ENCODE assay signal across 9 cellular contexts in genomic region chr1:170663441-170664282, GRCh38. TPM values are rescaled to one million over a fixed set of nuclear protein-coding genes. Genes with fewer than 3 reads are reported as not detected.
A peak's percentile ranks its signal among the peaks of the same experiment; 100 is the strongest.
DNase-seq lines count a peak whose midpoint lies in the region; ATAC-seq and TF ChIP-seq lines count a peak whose summit lies in the region.
"Had no signal": no experiment of that assay in that cellular context is flagged by ENCODE, and none has a peak within 500 bp of the region (broad histone marks: within the 10 kb centered on the region; RNA-seq: fewer than 3 reads in every experiment).

PRRX1 (plus strand) TSS chr1:170664131; CDS start chr1:170664219, 88 bp downstream.

- POLR2A ChIA-PET in activated CD4-positive, alpha-beta memory T cell treated with anti-CD3 and anti-CD28 coated beads for 36 hours (lab: Charles Lee): no interaction called here
- POLR2A ChIA-PET in activated CD4-positive, alpha-beta memory T cell treated with anti-CD3 and anti-CD28 coated beads, Interleukin-2, amount 10 ng/mL, durations not matched to agents 7 days and 5 days (lab: Charles Lee): no interaction called here

- no peaks in the 10 kb centered on the region for H3K9me3 Mint-ChIP-seq in activated CD4-positive, alpha-beta memory T cell treated with anti-CD3 and anti-CD28 coated beads for 36 hours
- no peaks in the 10 kb centered on the region for H3K9me3 Mint-ChIP-seq in activated CD4-positive, alpha-beta memory T cell treated with anti-CD3 and anti-CD28 coated beads, Interleukin-2, amount 10 ng/mL, durations not matched to agents 7 days and 5 days

- H3K9ac ChIP-seq in mesenchymal stem cell (ENCODE audit: low read length): peak within 1 kb of the TSS; percentile 98

- CTCF ChIA-PET in activated CD4-positive, alpha-beta memory T cell treated with anti-CD3 and anti-CD28 coated beads for 36 hours (lab: Charles Lee): interaction anchor here (0.7 kb wide), 1 partner anchor 596 kb away, joined by 3 read pairs; no protein-coding TSS in a partner anchor
- CTCF ChIA-PET in activated CD4-positive, alpha-beta memory T cell treated with anti-CD3 and anti-CD28 coated beads, Interleukin-2, amount 10 ng/mL, durations not matched to agents 7 days and 5 days (lab: Charles Lee): no interaction called here

- H3K9me3 ChIP-seq in mesenchymal stem cell (ENCODE audit: control insufficient read depth, low read length): no peaks in the 10 kb centered on the region
- H3K9me3 ChIP-seq in tibial nerve: no peaks in the 10 kb centered on the region

- peak within 1 kb of the TSS; percentile 95 for H3K4me2 ChIP-seq in mesenchymal stem cell (ENCODE audit: low read length, poor library complexity, severe bottlenecking)

- no peak within 1 kb of the TSS for H4K91ac ChIP-seq in mesenchymal stem cell (ENCODE audit: low read length)

- no peaks in the 10 kb centered on the region for H3K36me3 Mint-ChIP-seq in activated CD4-positive, alpha-beta memory T cell treated with anti-CD3 and anti-CD28 coated beads for 36 hours
- peaks cover 3% of the 10 kb centered on the region for H3K36me3 Mint-ChIP-seq in activated CD4-positive, alpha-beta memory T cell treated with anti-CD3 and anti-CD28 coated beads, Interleukin-2, amount 10 ng/mL, durations not matched to agents 7 days and 5 days (ENCODE audit: low read depth)

- no peak for TF ChIP-seq POLR2A in tibial nerve (IDR thresholded peaks at IDR 0.05)

- ATAC-seq in HG03354 (IDR thresholded peaks at IDR 0.05; ENCODE audit: poor library complexity, severe bottlenecking, unreplicated experiment): no peak

- H4K8ac ChIP-seq in mesenchymal stem cell (ENCODE audit: low read length): no peak within 1 kb of the TSS

- H2AK5ac ChIP-seq in mesenchymal stem cell (ENCODE audit: low read length, severe bottlenecking): no peak within 1 kb of the TSS

- no peak within 1 kb of the TSS for H3K4ac ChIP-seq in mesenchymal stem cell (ENCODE audit: low read depth in 1 of 2, low read length in 2 of 2)

- H3K4me1 Mint-ChIP-seq in activated CD4-positive, alpha-beta memory T cell treated with anti-CD3 and anti-CD28 coated beads for 36 hours (ENCODE audit: low read depth): peaks cover 37% of the 10 kb centered on the region
- H3K4me1 Mint-ChIP-seq in activated CD4-positive, alpha-beta memory T cell treated with anti-CD3 and anti-CD28 coated beads, Interleukin-2, amount 10 ng/mL, durations not matched to agents 7 days and 5 days: peaks cover 28% of the 10 kb centered on the region

- no peak for TF ChIP-seq EP300 in tibial nerve (IDR thresholded peaks at IDR 0.05)

- no peak within 1 kb of the TSS for H3K18ac ChIP-seq in mesenchymal stem cell (ENCODE audit: low read depth in 1 of 2, low read length in 2 of 2)

- intact Hi-C loops in activated CD4-positive, alpha-beta memory T cell treated with anti-CD3 and anti-CD28 coated beads for 36 hours (cut with micrococcal nuclease): no loop called here

- H2BK5ac ChIP-seq in mesenchymal stem cell (ENCODE audit: low read depth, low read length, poor library complexity, severe bottlenecking): no peak within 1 kb of the TSS

- H3K4me3 ChIP-seq in coronary artery (peak within 1 kb of the TSS; percentile 71), mesenchymal stem cell (ENCODE audit: insufficient read depth in 1 of 2, low read depth in 1 of 2, low read length in 2 of 2) (peak within 1 kb of the TSS; percentile 46 to 83), tibial nerve (peak within 1 kb of the TSS; percentile 39 to 76 (median 60))

- DNase-seq in activated CD4-positive, alpha-beta memory T cell treated with anti-CD3 and anti-CD28 coated beads for 36 hours: no peak
- no peak for DNase-seq in activated CD4-positive, alpha-beta memory T cell treated with anti-CD3 and anti-CD28 coated beads, Interleukin-2, amount 10 ng/mL, durations not matched to agents 7 days and 5 days
- no peak for DNase-seq in coronary artery (ENCODE audit: low spot score)
- DNase-seq in mesenchymal stem cell: no peak
- no peak for DNase-seq in tibial nerve (ENCODE audit: low spot score in 2 of 2)
- no peak for DNase-seq in cerebellar nuclear complex (lab: John Stamatoyannopoulos, UW)
- no peak for DNase-seq in activated CD4-positive, CD25-positive, alpha-beta regulatory T cell treated with anti-CD3 and anti-CD28 coated beads, Interleukin-2, amount 50 U/mL, for 72 hours
- DNase-seq: DND-41 had no signal

- peaks cover 24% of the 10 kb centered on the region for H3K4me1 ChIP-seq in mesenchymal stem cell (ENCODE audit: control insufficient read depth, insufficient read depth, low read depth, low read length)
- peaks cover 0 to 53% (median 5%) of the 10 kb centered on the region in 4 donors for H3K4me1 ChIP-seq in tibial nerve

- no peak within 1 kb of the TSS for H2BK12ac ChIP-seq in mesenchymal stem cell (ENCODE audit: low read length in 2 of 2)

- no peak for TF ChIP-seq CTCF in coronary artery (IDR thresholded peaks at IDR 0.05)
- TF ChIP-seq CTCF in tibial nerve (IDR thresholded peaks at IDR 0.05): no peak

- H2AFZ ChIP-seq in mesenchymal stem cell (ENCODE audit: low read depth, low read length): no peak within 1 kb of the TSS

- 0% methylated on average over 16 of the region's 26 CpGs for WGBS in mesenchymal stem cell
- 3% methylated on average over 26 of the region's 26 CpGs for whole genome bisulfite sequencing in tibial nerve, 2 donors

- H2BK120ac ChIP-seq in mesenchymal stem cell (ENCODE audit: low read depth, low read length): no peak within 1 kb of the TSS

- peak within 1 kb of the TSS; percentile 90 to 97 for H3K27ac ChIP-seq in coronary artery
- H3K27ac ChIP-seq in mesenchymal stem cell (ENCODE audit: low read length, poor library complexity, severe bottlenecking): no peak within 1 kb of the TSS
- peak within 1 kb of the TSS; percentile 71 to 93 (median 80) for H3K27ac ChIP-seq in tibial nerve

- H2BK15ac ChIP-seq in mesenchymal stem cell (ENCODE audit: low read depth, poor library complexity, severe bottlenecking): no peak within 1 kb of the TSS

- H3K36me3 ChIP-seq in mesenchymal stem cell (ENCODE audit: control insufficient read depth in 1 of 2, insufficient read depth in 2 of 2, low read depth in 1 of 2, low read length in 2 of 2) (peaks cover 0 to 34% of the 10 kb centered on the region in 2 experiments), tibial nerve (no peaks in the 10 kb centered on the region)

- peaks cover 79% of the 10 kb centered on the region for H3K27me3 Mint-ChIP-seq in activated CD4-positive, alpha-beta memory T cell treated with anti-CD3 and anti-CD28 coated beads for 36 hours
- H3K27me3 Mint-ChIP-seq in activated CD4-positive, alpha-beta memory T cell treated with anti-CD3 and anti-CD28 coated beads, Interleukin-2, amount 10 ng/mL, durations not matched to agents 7 days and 5 days: peaks cover 89% of the 10 kb centered on the region

- H3K4me3 Mint-ChIP-seq in activated CD4-positive, alpha-beta memory T cell treated with anti-CD3 and anti-CD28 coated beads for 36 hours: peak within 1 kb of the TSS; percentile 41
- H3K4me3 Mint-ChIP-seq in activated CD4-positive, alpha-beta memory T cell treated with anti-CD3 and anti-CD28 coated beads, Interleukin-2, amount 10 ng/mL, durations not matched to agents 7 days and 5 days: no peak within 1 kb of the TSS

- H3K14ac ChIP-seq in mesenchymal stem cell (ENCODE audit: low read length in 2 of 2): no peak within 1 kb of the TSS

- H3K27me3 ChIP-seq in mesenchymal stem cell (ENCODE audit: control insufficient read depth in 1 of 2, insufficient read depth in 1 of 2, low read length in 2 of 2) (peaks cover 0 to 97% of the 10 kb centered on the region in 2 experiments), tibial nerve (peaks cover 0 to 72% of the 10 kb centered on the region in 2 donors)

- no peaks in the 10 kb centered on the region for H3K79me1 ChIP-seq in mesenchymal stem cell (replicated peaks; ENCODE audit: low read length, poor library complexity, severe bottlenecking)

- H3K27ac Mint-ChIP-seq in activated CD4-positive, alpha-beta memory T cell treated with anti-CD3 and anti-CD28 coated beads for 36 hours: no peak within 1 kb of the TSS
- no peak within 1 kb of the TSS for H3K27ac Mint-ChIP-seq in activated CD4-positive, alpha-beta memory T cell treated with anti-CD3 and anti-CD28 coated beads, Interleukin-2, amount 10 ng/mL, durations not matched to agents 7 days and 5 days

- H3K23ac ChIP-seq in mesenchymal stem cell (ENCODE audit: low read length in 2 of 2): peak within 1 kb of the TSS in 1 of 2 experiments; percentile 66

RNA-seq across cellular contexts. Expression of gene PRRX1, which starts in this region (rescaled TPM):
- not detected for total RNA-seq in activated CD4-positive, alpha-beta memory T cell treated with anti-CD3 and anti-CD28 coated beads for 36 hours
- not detected for total RNA-seq in activated CD4-positive, alpha-beta memory T cell treated with anti-CD3 and anti-CD28 coated beads, Interleukin-2, amount 10 ng/mL, durations not matched to agents 7 days and 5 days
- 0.66 TPM for polyA plus RNA-seq in mesenchymal stem cell (2013, experiment 1 of 2)
- polyA plus RNA-seq in mesenchymal stem cell (2013, experiment 2 of 2): 0.56 TPM
- total RNA-seq in tibial nerve: 10 to 100 TPM; 55.5 to 97.5 (median 66.2) TPM

Comparison
In these comparisons a context has a peak if more than half of its experiments do, and no peak if none do; other contexts are left out.
1. RNA of gene PRRX1 (total RNA-seq): 55.5 to 97.5 TPM in tibial nerve; not detected in activated CD4-positive, alpha-beta memory T cell treated with anti-CD3 and anti-CD28 coated beads for 36 hours and not detected in activated CD4-positive, alpha-beta memory T cell treated with anti-CD3 and anti-CD28 coated beads, Interleukin-2, amount 10 ng/mL, durations not matched to agents 7 days and 5 days; every median in the first group is over 10 times any median in the second.
2. Peak in every context shown above with its lines, with median percentiles within 50 percentile points of each other: H3K4me3 ChIP-seq.